Comparison of ENCODE assay signal across 15 cellular contexts in the genomic region with DNA sequence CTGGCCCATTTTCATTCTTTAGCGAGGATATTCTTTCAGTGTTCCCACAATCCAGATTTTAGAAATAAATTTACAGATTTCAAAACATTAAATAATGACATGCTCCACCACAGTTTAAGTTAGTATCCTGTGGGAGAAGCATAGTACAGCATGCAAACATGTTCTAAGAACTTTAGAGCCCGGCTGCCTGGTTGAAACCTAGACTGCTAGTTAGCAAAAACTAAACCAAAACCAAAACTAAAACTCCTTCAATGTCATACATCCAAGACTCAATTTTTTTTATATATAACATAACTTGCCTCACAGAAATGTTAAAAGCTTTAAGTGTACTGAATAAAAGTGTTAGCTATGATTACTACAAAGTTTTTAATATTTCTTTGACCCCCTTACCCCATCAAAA. TPM values are rescaled to one million over a fixed set of nuclear protein-coding genes. Genes with fewer than 3 reads are reported as not detected.
A peak's percentile ranks its signal among the peaks of the same experiment; 100 is the strongest.
DNase-seq lines count a peak whose midpoint lies in the region; ATAC-seq, FAIRE-seq and TF ChIP-seq lines count a peak whose summit lies in the region.
"Had no signal": no experiment of that assay in that cellular context is flagged by ENCODE, and none has a peak within 500 bp of the region (broad histone marks: within the 10 kb centered on the region; RNA-seq: fewer than 3 reads in every experiment).

No MANE protein-coding gene starts in this region.

- H4K20me1 ChIP-seq in GM23338 (replicated peaks; ENCODE audit: insufficient read depth) = peaks cover 60% of the 10 kb centered on the region

- H3K9ac ChIP-seq in kidney (ENCODE audit: low read length in 2 of 2) = no peak overlapping the region

- no peak for TF ChIP-seq CTCF in GM23338 (conservative IDR thresholded peaks at IDR 0.05; ENCODE audit: low read depth in 2 of 2)
- TF ChIP-seq CTCF in activated CD8-positive, alpha-beta T cell treated with anti-CD3 and anti-CD28 coated beads for 36 hours (IDR thresholded peaks at IDR 0.05) = no peak
- TF ChIP-seq CTCF in neutrophil (IDR thresholded peaks at IDR 0.05) = no peak
- no peak for TF ChIP-seq CTCF in kidney (IDR thresholded peaks at IDR 0.05; ENCODE audit: borderline replicate concordance, extremely low read depth, insufficient read depth)

- H3K27ac Mint-ChIP-seq in activated CD8-positive, alpha-beta memory T cell treated with anti-CD3 and anti-CD28 coated beads, Interleukin-2, amount 10 ng/mL, durations not matched to agents 7 days and 5 days = peak overlapping the region; percentile 84
- H3K27ac Mint-ChIP-seq in GM23338 = no peak overlapping the region
- H3K27ac Mint-ChIP-seq in activated CD8-positive, alpha-beta T cell treated with anti-CD3 and anti-CD28 coated beads for 36 hours = peak overlapping the region; percentile 64

- no peaks in the 10 kb centered on the region for H3K27me3 Mint-ChIP-seq in activated CD8-positive, alpha-beta memory T cell treated with anti-CD3 and anti-CD28 coated beads, Interleukin-2, amount 10 ng/mL, durations not matched to agents 7 days and 5 days
- H3K27me3 Mint-ChIP-seq in GM23338 (ENCODE audit: insufficient read depth, low read depth, poor library complexity) = peaks cover 10% of the 10 kb centered on the region
- no peaks in the 10 kb centered on the region for H3K27me3 Mint-ChIP-seq in activated CD8-positive, alpha-beta T cell treated with anti-CD3 and anti-CD28 coated beads for 36 hours

- H3K4me1 ChIP-seq in GM23338 (ENCODE audit: insufficient read depth) (no peaks in the 10 kb centered on the region), neutrophil (ENCODE audit: control insufficient read depth in 1 of 2, insufficient read depth in 1 of 2, low read depth in 1 of 2, low read length in 1 of 2) (peaks cover 0 to 3% of the 10 kb centered on the region in 2 experiments), kidney (ENCODE audit: control insufficient read depth in 1 of 2, insufficient read depth in 1 of 2, low read depth in 1 of 2, low read length in 2 of 2) (no peaks in the 10 kb centered on the region)

- H3K27ac ChIP-seq in GM23338 (ENCODE audit: low read depth) (peak overlapping the region; percentile 78), neutrophil (peak overlapping the region; percentile 21), kidney (ENCODE audit: low read depth in 2 of 2, low read length in 2 of 2) (no peak overlapping the region)
- H3K27ac ChIP-seq: cardiac muscle cell, hepatocyte, PC-9 had no signal

- no peak for FAIRE-seq in kidney (lab: Jason Lieb, UNC)
- FAIRE-seq: GM12891 had no signal

- peak; percentile 51 for DNase-seq in activated CD8-positive, alpha-beta memory T cell treated with anti-CD3 and anti-CD28 coated beads, Interleukin-2, amount 10 ng/mL, durations not matched to agents 7 days and 5 days
- no peak for DNase-seq in activated CD8-positive, alpha-beta memory T cell treated with anti-CD3 and anti-CD28 coated beads, Interleukin-2, amount 50 U/mL, for 4 hours
- DNase-seq in GM23338 (ENCODE audit: low spot score) (no peak), DMS153 treated with DMSO at 0.1 percent for 48 hours (lab: John Stamatoyannopoulos, UW; ENCODE audit: unreplicated experiment) (no peak), kidney (no peak)
- DNase-seq in activated CD8-positive, alpha-beta T cell treated with anti-CD3 and anti-CD28 coated beads for 36 hours = peak; percentile 21
- DNase-seq: DMS53, erythroblast, NCI-H226, PC-9 had no signal

- peak; percentile 79 for ATAC-seq in activated CD8-positive, alpha-beta memory T cell treated with anti-CD3 and anti-CD28 coated beads, Interleukin-2, amount 10 ng/mL, durations not matched to agents 7 days and 5 days
- no peak for ATAC-seq in GM23338
- peak; percentile 67 for ATAC-seq in activated CD8-positive, alpha-beta T cell treated with anti-CD3 and anti-CD28 coated beads for 36 hours
- no peak for ATAC-seq in GM19324 (IDR thresholded peaks at IDR 0.05; ENCODE audit: low FRiP score, unreplicated experiment)

- H3F3A ChIP-seq in GM23338 (replicated peaks; ENCODE audit: low read depth) = no peaks in the 10 kb centered on the region; the same call in 1 of the 2 replicates

- peak overlapping the region; percentile 22 for H3K4me3 Mint-ChIP-seq in activated CD8-positive, alpha-beta memory T cell treated with anti-CD3 and anti-CD28 coated beads, Interleukin-2, amount 10 ng/mL, durations not matched to agents 7 days and 5 days
- no peak overlapping the region for H3K4me3 Mint-ChIP-seq in GM23338
- no peak overlapping the region for H3K4me3 Mint-ChIP-seq in activated CD8-positive, alpha-beta T cell treated with anti-CD3 and anti-CD28 coated beads for 36 hours

- peaks cover 95% of the 10 kb centered on the region for H3K79me2 ChIP-seq in GM23338 (replicated peaks; ENCODE audit: insufficient read depth)

- H2AFZ ChIP-seq in GM23338 = no peak overlapping the region
- H2AFZ ChIP-seq: hepatocyte, PC-9 had no signal

- peaks cover 20% of the 10 kb centered on the region for H3K4me1 Mint-ChIP-seq in activated CD8-positive, alpha-beta memory T cell treated with anti-CD3 and anti-CD28 coated beads, Interleukin-2, amount 10 ng/mL, durations not matched to agents 7 days and 5 days
- H3K4me1 Mint-ChIP-seq in GM23338 = 0 out of 3 replicates have a peak, but pooled peaks cover 2% of the 10 kb centered on the region
- peaks cover 22% of the 10 kb centered on the region for H3K4me1 Mint-ChIP-seq in activated CD8-positive, alpha-beta T cell treated with anti-CD3 and anti-CD28 coated beads for 36 hours (ENCODE audit: low read depth)

- peaks cover 73% of the 10 kb centered on the region for H3K36me3 Mint-ChIP-seq in activated CD8-positive, alpha-beta memory T cell treated with anti-CD3 and anti-CD28 coated beads, Interleukin-2, amount 10 ng/mL, durations not matched to agents 7 days and 5 days
- H3K36me3 Mint-ChIP-seq in GM23338 (ENCODE audit: low read depth) = peaks cover 98% of the 10 kb centered on the region
- H3K36me3 Mint-ChIP-seq in activated CD8-positive, alpha-beta T cell treated with anti-CD3 and anti-CD28 coated beads for 36 hours (ENCODE audit: low read depth) = peaks cover 75% of the 10 kb centered on the region

- CTCF ChIA-PET in activated CD8-positive, alpha-beta memory T cell treated with anti-CD3 and anti-CD28 coated beads, Interleukin-2, amount 10 ng/mL, durations not matched to agents 7 days and 5 days (lab: Charles Lee) = interaction anchor here (0.6 to 1.7 kb wide), 5 partner anchors 9 to 1080 kb away, joined by 3 to 4 read pairs (median 3); no protein-coding TSS in a partner anchor
- CTCF ChIA-PET in activated CD8-positive, alpha-beta T cell treated with anti-CD3 and anti-CD28 coated beads for 36 hours (lab: Charles Lee) = interaction anchor here (1.4 to 1.9 kb wide), 2 partner anchors 9 to 32 kb away, joined by 3 to 5 read pairs; no protein-coding TSS in a partner anchor

- intact Hi-C loops in activated CD8-positive, alpha-beta T cell treated with anti-CD3 and anti-CD28 coated beads for 36 hours (cut with micrococcal nuclease) = no loop called here
- intact Hi-C loops in kidney (cut with DNase I) = no loop called here

- no peaks in the 10 kb centered on the region for H3K9me3 Mint-ChIP-seq in activated CD8-positive, alpha-beta memory T cell treated with anti-CD3 and anti-CD28 coated beads, Interleukin-2, amount 10 ng/mL, durations not matched to agents 7 days and 5 days (ENCODE audit: low read depth)
- no peaks in the 10 kb centered on the region for H3K9me3 Mint-ChIP-seq in GM23338
- no peaks in the 10 kb centered on the region for H3K9me3 Mint-ChIP-seq in activated CD8-positive, alpha-beta T cell treated with anti-CD3 and anti-CD28 coated beads for 36 hours

- H3K9me3 ChIP-seq in neutrophil = no peaks in the 10 kb centered on the region
- H3K9me3 ChIP-seq in kidney (ENCODE audit: control insufficient read depth in 1 of 2, low read length in 2 of 2) = no peaks in the 10 kb centered on the region

- H3K9me2 ChIP-seq in GM23338 (ENCODE audit: insufficient read depth) = no peaks in the 10 kb centered on the region

- H3K27me3 ChIP-seq in GM23338 (ENCODE audit: insufficient read depth) = no peaks in the 10 kb centered on the region
- H3K27me3 ChIP-seq in neutrophil = no peaks in the 10 kb centered on the region
- H3K27me3 ChIP-seq: cardiac muscle cell, hepatocyte had no signal

- no peak overlapping the region for H3K4me2 ChIP-seq in GM23338
- H3K4me2 ChIP-seq: hepatocyte, PC-9 had no signal

- H3K36me3 ChIP-seq in GM23338 (ENCODE audit: insufficient read depth) = peaks cover 73% of the 10 kb centered on the region
- peaks cover 95% of the 10 kb centered on the region for H3K36me3 ChIP-seq in neutrophil
- H3K36me3 ChIP-seq in kidney (ENCODE audit: control insufficient read depth in 1 of 2, insufficient read depth in 2 of 2, low read length in 2 of 2) = peaks cover 31 to 52% of the 10 kb centered on the region in 2 donors

- POLR2A ChIA-PET in activated CD8-positive, alpha-beta T cell treated with anti-CD3 and anti-CD28 coated beads for 36 hours (lab: Charles Lee) = interaction anchor here (0.5 to 0.6 kb wide), 3 partner anchors 12 to 1307 kb away, joined by 3 to 5 read pairs (median 4); no protein-coding TSS in a partner anchor

- no peak overlapping the region for H3K4me3 ChIP-seq in GM23338
- H3K4me3 ChIP-seq in neutrophil (ENCODE audit: low read depth in 1 of 2, low read length in 1 of 2) = no peak overlapping the region
- no peak overlapping the region for H3K4me3 ChIP-seq in kidney (ENCODE audit: low read length in 2 of 2)
- H3K4me3 ChIP-seq: cardiac muscle cell, hepatocyte, PC-9 had no signal

RNA-seq across cellular contexts. Expression of gene TRA2A, which starts 17.0 kb away (rescaled TPM):
- total RNA-seq in activated CD8-positive, alpha-beta memory T cell treated with anti-CD3 and anti-CD28 coated beads, Interleukin-2, amount 10 ng/mL, durations not matched to agents 7 days and 5 days = 100 to 1,000 TPM; 108 to 113 TPM
- 82.6 and 118 TPM in 2 replicates for total RNA-seq in GM23338 (2014; rRNA removed; shearing (Covaris generic))
- 271 and 274 TPM in 2 replicates for polyA plus RNA-seq in GM23338 (2016; fragmentation: Nextera tagmentation; extraction: Ambion mirVana)
- total RNA-seq in activated CD8-positive, alpha-beta T cell treated with anti-CD3 and anti-CD28 coated beads for 36 hours = 10 to 100 TPM; 86.3 to 86.5 TPM
- 67.1 TPM for total RNA-seq in kidney
- 46.4 TPM for polyA plus RNA-seq in kidney (ENCODE audit: insufficient read depth, low read depth, low replicate concordance)

RNA-seq across cellular contexts. Expression of gene IGF2BP3, which starts 44.5 kb away (rescaled TPM):
- 1 to 10 TPM in 1 of 2 experiments, under 1 TPM in 1; 0.84 to 1.3 TPM for total RNA-seq in activated CD8-positive, alpha-beta memory T cell treated with anti-CD3 and anti-CD28 coated beads, Interleukin-2, amount 10 ng/mL, durations not matched to agents 7 days and 5 days
- total RNA-seq in GM23338 (2014; rRNA removed; shearing (Covaris generic)) = 183 and 209 TPM in 2 replicates
- 47.1 and 52.0 TPM in 2 replicates for polyA plus RNA-seq in GM23338 (2016; fragmentation: Nextera tagmentation; extraction: Ambion mirVana)
- total RNA-seq in activated CD8-positive, alpha-beta T cell treated with anti-CD3 and anti-CD28 coated beads for 36 hours = 1 to 10 TPM in 1 of 2 experiments, under 1 TPM in 1; 0.61 to 1.1 TPM
- total RNA-seq in kidney = 0.85 TPM
- not detected for polyA plus RNA-seq in kidney (ENCODE audit: insufficient read depth, low read depth, low replicate concordance)

Comparison
In these comparisons a context has a peak if more than half of its experiments do, and no peak if none do; other contexts are left out.
1. DNase-seq: peak in activated CD8-positive, alpha-beta memory T cell treated with anti-CD3 and anti-CD28 coated beads, Interleukin-2, amount 10 ng/mL, durations not matched to agents 7 days and 5 days (single experiment) and activated CD8-positive, alpha-beta T cell treated with anti-CD3 and anti-CD28 coated beads for 36 hours (single experiment); none in activated CD8-positive, alpha-beta memory T cell treated with anti-CD3 and anti-CD28 coated beads, Interleukin-2, amount 50 U/mL, for 4 hours (single experiment), GM23338 (single experiment), DMS153 treated with DMSO at 0.1 percent for 48 hours (single experiment) and kidney (single experiment).
2. ATAC-seq: peak in activated CD8-positive, alpha-beta memory T cell treated with anti-CD3 and anti-CD28 coated beads, Interleukin-2, amount 10 ng/mL, durations not matched to agents 7 days and 5 days (single experiment) and activated CD8-positive, alpha-beta T cell treated with anti-CD3 and anti-CD28 coated beads for 36 hours (single experiment); none in GM23338 (single experiment) and GM19324 (single experiment).
3. H3K27ac ChIP-seq: peak in GM23338 (single experiment) and neutrophil (single experiment); none in kidney (0 of 2).
4. RNA of gene IGF2BP3, which starts 44.5 kb away (total RNA-seq): 183 to 209 TPM in GM23338; 0.84 to 1.3 TPM in activated CD8-positive, alpha-beta memory T cell treated with anti-CD3 and anti-CD28 coated beads, Interleukin-2, amount 10 ng/mL, durations not matched to agents 7 days and 5 days, 0.61 to 1.1 TPM in activated CD8-positive, alpha-beta T cell treated with anti-CD3 and anti-CD28 coated beads for 36 hours and 0.85 TPM in kidney (single experiment); every median in the first group is over 10 times any median in the second.